In the genomic region with DNA sequence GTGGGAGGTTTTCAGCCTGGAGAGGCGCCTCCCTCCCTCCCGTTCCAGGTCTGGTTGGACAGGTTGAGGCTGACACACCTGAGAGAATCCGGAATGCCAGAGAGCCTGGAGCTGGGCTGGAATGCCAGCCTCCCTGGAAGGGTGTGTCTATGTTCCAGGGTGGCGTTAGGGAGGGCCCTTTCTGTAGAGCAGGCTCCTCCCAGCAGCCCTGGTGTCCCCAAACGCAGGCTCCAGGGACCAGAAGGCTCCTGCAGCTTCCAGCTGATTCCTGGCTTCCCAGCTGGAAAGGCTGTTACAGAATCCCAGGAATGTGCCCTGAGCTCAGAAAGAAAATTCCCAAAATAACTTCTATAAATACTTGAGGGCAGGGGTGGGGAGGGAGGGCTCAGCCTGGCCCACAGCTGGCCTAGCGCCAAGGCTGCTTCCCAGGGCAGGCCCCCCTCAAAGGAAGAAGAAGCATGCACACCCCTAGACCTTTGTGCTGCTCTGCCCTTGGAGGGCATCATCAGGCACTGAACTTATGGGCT, we compare ENCODE assay signal across 9 cellular contexts.
DNase-seq lines count a peak whose midpoint lies in the region; ATAC-seq and TF ChIP-seq lines count a peak whose summit lies in the region.
"Had no signal": no experiment of that assay in that cellular context is flagged by ENCODE, and none has a peak within 500 bp of the region (broad histone marks: within the 10 kb centered on the region; RNA-seq: fewer than 3 reads in every experiment).

No MANE protein-coding gene starts in this region.

- H3K9me3 ChIP-seq in lung (ENCODE audit: control insufficient read depth in 2 of 2, insufficient read depth in 1 of 2, low read length in 1 of 2) = no peaks in the 10 kb centered on the region
- H3K9me3 ChIP-seq in aorta (ENCODE audit: control insufficient read depth, low read length) = no peaks in the 10 kb centered on the region

- H3K36me3 ChIP-seq in lung (ENCODE audit: control insufficient read depth in 2 of 2, insufficient read depth in 2 of 2, low read length in 2 of 2) (peaks cover 0 to 5% of the 10 kb centered on the region in 2 donors), aorta (ENCODE audit: control insufficient read depth in 1 of 2, insufficient read depth in 2 of 2, low read length in 1 of 2) (no peaks in the 10 kb centered on the region)

- peaks cover 28% of the 10 kb centered on the region for H3K36me3 Mint-ChIP-seq in activated CD4-positive, alpha-beta T cell treated with anti-CD3 and anti-CD28 coated beads, Interleukin-2, amount 10 ng/mL, durations not matched to agents 24 days and 14 days (ENCODE audit: low read depth)
- H3K36me3 Mint-ChIP-seq in activated CD4-positive, alpha-beta memory T cell treated with anti-CD3 and anti-CD28 coated beads for 36 hours = peaks cover 15% of the 10 kb centered on the region

- CTCF ChIA-PET in activated CD4-positive, alpha-beta memory T cell treated with anti-CD3 and anti-CD28 coated beads for 36 hours (lab: Charles Lee) = no interaction called here

- no peak overlapping the region for H3K4me3 ChIP-seq in dorsolateral prefrontal cortex
- H3K4me3 ChIP-seq in lung = no peak overlapping the region
- H3K4me3 ChIP-seq in aorta (ENCODE audit: low read length in 2 of 2) = no peak overlapping the region

- H3K27me3 ChIP-seq in dorsolateral prefrontal cortex = no peaks in the 10 kb centered on the region
- H3K27me3 ChIP-seq in lung (ENCODE audit: control insufficient read depth, insufficient read depth) = no peaks in the 10 kb centered on the region
- H3K27me3 ChIP-seq in aorta (ENCODE audit: control insufficient read depth in 1 of 2, insufficient read depth in 2 of 2, low read length in 1 of 2) = no peaks in the 10 kb centered on the region

- ATAC-seq in lung (ENCODE audit: insufficient read depth, low FRiP score) (peak; percentile 53), aorta (ENCODE audit: low FRiP score) (peak; percentile 56)

- no peak overlapping the region for H3K4me3 Mint-ChIP-seq in activated CD4-positive, alpha-beta T cell treated with anti-CD3 and anti-CD28 coated beads, Interleukin-2, amount 10 ng/mL, durations not matched to agents 24 days and 14 days
- H3K4me3 Mint-ChIP-seq in activated CD4-positive, alpha-beta memory T cell treated with anti-CD3 and anti-CD28 coated beads for 36 hours = no peak overlapping the region

- TF ChIP-seq CTCF in dorsolateral prefrontal cortex (IDR thresholded peaks at IDR 0.05 in 54 of 56, conservative IDR thresholded peaks at IDR 0.05 in 2 of 56; ENCODE audit: low read depth in 1 of 56, partially characterized antibody in 56 of 56) (no peak), lung (IDR thresholded peaks at IDR 0.05; ENCODE audit: control extremely low read depth, extremely low read depth) (no peak)

- peaks cover 21 to 62% of the 10 kb centered on the region in 2 donors for H3K4me1 ChIP-seq in lung (ENCODE audit: control insufficient read depth in 2 of 2, insufficient read depth in 2 of 2, low read length in 2 of 2)
- H3K4me1 ChIP-seq in aorta (ENCODE audit: control insufficient read depth in 1 of 2, insufficient read depth in 2 of 2, low read length in 2 of 2) = peaks cover 2 to 6% of the 10 kb centered on the region in 2 donors

- H3K27ac ChIP-seq in dorsolateral prefrontal cortex = peak overlapping the region; percentile 47 to 98 (median 93)
- H3K27ac ChIP-seq in lung (ENCODE audit: low read depth in 1 of 2, low read length in 1 of 2) = peak overlapping the region; percentile 71 to 94
- H3K27ac ChIP-seq in aorta (ENCODE audit: low read depth in 1 of 2, low read length in 2 of 2) = peak overlapping the region; percentile 65 to 96

- POLR2A ChIA-PET in activated CD4-positive, alpha-beta memory T cell treated with anti-CD3 and anti-CD28 coated beads for 36 hours (lab: Charles Lee) = no interaction called here

- no peaks in the 10 kb centered on the region for H3K9me3 Mint-ChIP-seq in activated CD4-positive, alpha-beta T cell treated with anti-CD3 and anti-CD28 coated beads, Interleukin-2, amount 10 ng/mL, durations not matched to agents 24 days and 14 days
- no peaks in the 10 kb centered on the region for H3K9me3 Mint-ChIP-seq in activated CD4-positive, alpha-beta memory T cell treated with anti-CD3 and anti-CD28 coated beads for 36 hours

- no peak overlapping the region for H3K27ac Mint-ChIP-seq in activated CD4-positive, alpha-beta T cell treated with anti-CD3 and anti-CD28 coated beads, Interleukin-2, amount 10 ng/mL, durations not matched to agents 24 days and 14 days
- H3K27ac Mint-ChIP-seq in activated CD4-positive, alpha-beta memory T cell treated with anti-CD3 and anti-CD28 coated beads for 36 hours = no peak overlapping the region

- intact Hi-C loops in dorsolateral prefrontal cortex (cut with DNase I) (no loop called here), aorta (cut with DNase I) (no loop called here)
- intact Hi-C loops in activated CD4-positive, alpha-beta T cell treated with anti-CD3 and anti-CD28 coated beads, Interleukin-2, amount 10 ng/mL, durations not matched to agents 24 days and 14 days (cut with micrococcal nuclease) = no loop called here
- intact Hi-C loops in activated CD4-positive, alpha-beta memory T cell treated with anti-CD3 and anti-CD28 coated beads for 36 hours (cut with micrococcal nuclease) = no loop called here

- peaks cover 22% of the 10 kb centered on the region for H3K4me1 Mint-ChIP-seq in activated CD4-positive, alpha-beta T cell treated with anti-CD3 and anti-CD28 coated beads, Interleukin-2, amount 10 ng/mL, durations not matched to agents 24 days and 14 days
- peaks cover 31% of the 10 kb centered on the region for H3K4me1 Mint-ChIP-seq in activated CD4-positive, alpha-beta memory T cell treated with anti-CD3 and anti-CD28 coated beads for 36 hours (ENCODE audit: low read depth)

- 35 to 66% methylated on average over 6 of the region's 6 CpGs for WGBS in lung, 2 donors
- WGBS in aorta, 2 donors = 5 to 12% methylated on average over 6 of the region's 6 CpGs

- DNase-seq in NCI-H2171 treated with DMSO at 0.1 percent for 48 hours (lab: John Stamatoyannopoulos, UW) (peak; percentile 15), NCI-H2171 (lab: John Stamatoyannopoulos, UW) (no peak), dorsolateral prefrontal cortex (peak in 6 of 10 donors; percentile 57 to 79 (median 64)), lung (ENCODE audit: low spot score) (peak; percentile 85), aorta (peak; percentile 89 to 92), NCI-H2227 treated with DMSO at 0.1 percent for 48 hours (lab: John Stamatoyannopoulos, UW) (no peak)
- no peak for DNase-seq in activated CD4-positive, alpha-beta T cell treated with anti-CD3 and anti-CD28 coated beads, Interleukin-2, amount 10 ng/mL, durations not matched to agents 24 days and 14 days
- no peak for DNase-seq in activated CD4-positive, alpha-beta memory T cell treated with anti-CD3 and anti-CD28 coated beads for 36 hours
- DNase-seq: stimulated activated naive CD4-positive, alpha-beta T cell treated with Interleukin-2 at 50 U/mL for 16 hours had no signal

- H3K27me3 Mint-ChIP-seq in activated CD4-positive, alpha-beta T cell treated with anti-CD3 and anti-CD28 coated beads, Interleukin-2, amount 10 ng/mL, durations not matched to agents 24 days and 14 days = no peaks in the 10 kb centered on the region
- no peaks in the 10 kb centered on the region for H3K27me3 Mint-ChIP-seq in activated CD4-positive, alpha-beta memory T cell treated with anti-CD3 and anti-CD28 coated beads for 36 hours

Comparison
In these comparisons a context has a peak if more than half of its experiments do, and no peak if none do; other contexts are left out.
1. DNase-seq: peak in NCI-H2171 treated with DMSO at 0.1 percent for 48 hours (single experiment), dorsolateral prefrontal cortex (6 of 10), lung (single experiment) and aorta (2 of 2); none in NCI-H2171 (single experiment), activated CD4-positive, alpha-beta T cell treated with anti-CD3 and anti-CD28 coated beads, Interleukin-2, amount 10 ng/mL, durations not matched to agents 24 days and 14 days (single experiment), NCI-H2227 treated with DMSO at 0.1 percent for 48 hours (single experiment) and activated CD4-positive, alpha-beta memory T cell treated with anti-CD3 and anti-CD28 coated beads for 36 hours (single experiment).
2. Peak in every context shown above with its lines, with median percentiles within 50 percentile points of each other: H3K27ac ChIP-seq.